In genomic region chr7:72953901-72954562, GRCh38 we compare ENCODE assay signal across 9 cellular contexts. TPM values are rescaled to one million over a fixed set of nuclear protein-coding genes. Genes with fewer than 3 reads are reported as not detected.
A peak's percentile ranks its signal among the peaks of the same experiment; 100 is the strongest.
DNase-seq lines count a peak whose midpoint lies in the region; ATAC-seq and TF ChIP-seq lines count a peak whose summit lies in the region.
"Not testable (repeated sequence)": the region's sequence is repeated elsewhere in the genome, so short reads cannot be mapped to it uniquely, and the experiment has no call there.
"Had no signal": no experiment of that assay in that cellular context is flagged by ENCODE, and none has a peak within 500 bp of the region (broad histone marks: within the 10 kb centered on the region; RNA-seq: fewer than 3 reads in every experiment).

No MANE protein-coding gene starts in this region.

- H3K27me3 Mint-ChIP-seq in osteocyte (ENCODE audit: unreplicated experiment): not testable (repeated sequence)

- H3K36me3 Mint-ChIP-seq in osteocyte (ENCODE audit: unreplicated experiment): not testable (repeated sequence)

- not testable (repeated sequence) for H2AFZ ChIP-seq in ACC112 (ENCODE audit: low read length, unreplicated experiment); Loucy (ENCODE audit: low read length)

- H3K9me2 ChIP-seq in Loucy (replicated peaks; ENCODE audit: low read depth, low read length): not testable (repeated sequence)

- not testable (repeated sequence) for H3K79me2 ChIP-seq in ACC112 (ENCODE audit: control insufficient read depth, insufficient read depth, low read length, unreplicated experiment); Loucy (ENCODE audit: insufficient read depth, low read length)

- not testable (repeated sequence) for H3K4me2 ChIP-seq in Loucy (ENCODE audit: low read depth, low read length, poor library complexity, severe bottlenecking)

- ATAC-seq in GM18867 (IDR thresholded peaks at IDR 0.05; ENCODE audit: unreplicated experiment) (peak; percentile 43), GM21723 (IDR thresholded peaks at IDR 0.05; ENCODE audit: unreplicated experiment) (peak; percentile 53), HG03064 (IDR thresholded peaks at IDR 0.05; ENCODE audit: low read depth, unreplicated experiment) (peak; percentile 56), left cardiac atrium (peak; percentile 42 to 55)

- H3K4me3 ChIP-seq in ACC112 (ENCODE audit: low read depth, low read length): peak overlapping the region; percentile 57; the same call in 1 of the 2 replicates
- H3K4me3 ChIP-seq in Loucy (ENCODE audit: low read length, poor library complexity, severe bottlenecking): peak overlapping the region; percentile 53
- peak overlapping the region; percentile 29 for H3K4me3 ChIP-seq in astrocyte of the spinal cord (ENCODE audit: low read depth, low read length)

- H3F3A ChIP-seq in Loucy (ENCODE audit: low read depth): not testable (repeated sequence)

- not testable (repeated sequence) for H4K20me1 ChIP-seq in Loucy (ENCODE audit: insufficient read depth, low read length, poor library complexity, severe bottlenecking)

- H3K4me3 Mint-ChIP-seq in osteocyte (ENCODE audit: unreplicated experiment): not testable (repeated sequence)

- H3K36me3 ChIP-seq in ACC112 (ENCODE audit: insufficient read depth, low read length); Loucy (ENCODE audit: insufficient read depth, low read length): not testable (repeated sequence)

- not testable (repeated sequence) for H3K27me3 ChIP-seq in ACC112 (ENCODE audit: insufficient read depth, low read length); Loucy (ENCODE audit: insufficient read depth, low read length, poor library complexity, severe bottlenecking)

- not testable (repeated sequence) for H3K9me3 Mint-ChIP-seq in osteocyte (ENCODE audit: unreplicated experiment)

- H3K9ac ChIP-seq in Loucy (ENCODE audit: low read depth, low read length, poor library complexity, severe bottlenecking): not testable (repeated sequence)

- in situ Hi-C loops in astrocyte of the spinal cord (cut with HindIII; ENCODE audit: low sequenced_read_pairs): not testable (repeated sequence)

- not testable (repeated sequence) for H3K27ac ChIP-seq in ACC112 (ENCODE audit: low read depth, low read length)

- not testable (repeated sequence) for TF ChIP-seq CTCF in Loucy (conservative IDR thresholded peaks at IDR 0.05; ENCODE audit: low read length); astrocyte of the spinal cord (IDR thresholded peaks at IDR 0.05; ENCODE audit: low read depth, low read length); osteocyte (IDR thresholded peaks at IDR 0.05)

- not testable (repeated sequence) for H3K9me3 ChIP-seq in Loucy (ENCODE audit: insufficient read depth, low read depth, low read length)

- intact Hi-C loops in left cardiac atrium (cut with DNase I): not testable (repeated sequence)

- not testable (repeated sequence) for H3K4me1 ChIP-seq in ACC112 (ENCODE audit: control insufficient read depth, insufficient read depth, low read length, unreplicated experiment); Loucy (ENCODE audit: insufficient read depth, low read length, poor library complexity, severe bottlenecking)

- not testable (repeated sequence) for DNase-seq in astrocyte of the spinal cord (ENCODE audit: low read depth, low spot score); left cardiac atrium
- DNase-seq in osteocyte (ENCODE audit: extremely low spot score, unreplicated experiment): peak; percentile 30

- not testable (repeated sequence) for H3K4me1 Mint-ChIP-seq in osteocyte (ENCODE audit: unreplicated experiment)

- not testable (repeated sequence) for H3K27ac Mint-ChIP-seq in osteocyte (ENCODE audit: unreplicated experiment)

RNA-seq across cellular contexts. Expression of gene TRIM74, which starts 15.2 kb away (rescaled TPM):
- total RNA-seq in left cardiac atrium (under 1 TPM in 1 of 2 donors, not detected in 1; 0.41 TPM), osteocyte (1.5 and 1.7 TPM in 2 replicates)
- total RNA-seq: A172 had no signal

RNA-seq across cellular contexts. Expression of gene POM121, which starts 29.1 kb away (rescaled TPM):
- 10 to 100 TPM; 21.5 to 30.7 TPM for total RNA-seq in left cardiac atrium
- 36.8 and 37.1 TPM in 2 replicates for total RNA-seq in osteocyte
